In genomic region chr17:13562271-13562800, GRCh38 we compare ENCODE assay signal across 13 cellular contexts. TPM values are rescaled to one million over a fixed set of nuclear protein-coding genes. Genes with fewer than 3 reads are reported as not detected.
A peak's percentile ranks its signal among the peaks of the same experiment; 100 is the strongest.
DNase-seq lines count a peak whose midpoint lies in the region; ATAC-seq and TF ChIP-seq lines count a peak whose summit lies in the region.
"Had no signal": no experiment of that assay in that cellular context is flagged by ENCODE, and none has a peak within 500 bp of the region (broad histone marks: within the 10 kb centered on the region; RNA-seq: fewer than 3 reads in every experiment).

No MANE protein-coding gene starts in this region.

- no peak overlapping the region for H3K9ac ChIP-seq in neural progenitor cell

- H3F3A ChIP-seq in neural progenitor cell (ENCODE audit: low read depth), result no peaks in the 10 kb centered on the region

- POLR2A ChIA-PET in CD8-positive, alpha-beta memory T cell (lab: Charles Lee), result no interaction called here

- no peaks in the 10 kb centered on the region for H3K27me3 ChIP-seq in ovary
- no peaks in the 10 kb centered on the region for H3K27me3 ChIP-seq in neural progenitor cell
- H3K27me3 ChIP-seq in CD8-positive, alpha-beta memory T cell (ENCODE audit: insufficient read depth, low read length, poor library complexity, severe bottlenecking), result no peaks in the 10 kb centered on the region
- H3K27me3 ChIP-seq: pancreas had no signal

- H4K20me1 ChIP-seq in neural progenitor cell (ENCODE audit: low read depth), result no peaks in the 10 kb centered on the region

- TF ChIP-seq CTCF in ovary (IDR thresholded peaks at IDR 0.05) (no peak), neural progenitor cell (IDR thresholded peaks at IDR 0.05) (no peak)

- no peak overlapping the region for H2AFZ ChIP-seq in neural progenitor cell (replicated peaks)

- DNase-seq in GM04504 (ENCODE audit: low read depth), result peak; percentile 87
- peak; percentile 82 for DNase-seq in RKO (ENCODE audit: low spot score)
- peak; percentile 92 for DNase-seq in fibroblast of gingiva (ENCODE audit: low read depth)
- peak in 4 of 5 donors; percentile 28 to 51 (median 36) for DNase-seq in ovary
- DNase-seq in T-helper 9 cell, result no peak
- no peak for DNase-seq in neural progenitor cell (ENCODE audit: low spot score)
- no peak for DNase-seq in CD8-positive, alpha-beta memory T cell
- DNase-seq: activated T-cell treated with anti-CD3 and anti-CD28 coated beads, Interleukin-2, amount 50 U/mL, for 24 hours; cortex of kidney; NCI-H1436 treated with DMSO at 0.1 percent for 48 hours had no signal

- no peaks in the 10 kb centered on the region for H3K27me3 Mint-ChIP-seq in neural progenitor cell (ENCODE audit: insufficient read depth, low read depth)
- peaks cover 0 to 4% of the 10 kb centered on the region in 2 donors for H3K27me3 Mint-ChIP-seq in CD8-positive, alpha-beta memory T cell
- H3K27me3 Mint-ChIP-seq: activated T-cell treated with anti-CD3 and anti-CD28 coated beads, Interleukin-2, amount 50 U/mL, for 24 hours had no signal

- no peaks in the 10 kb centered on the region for H3K79me2 ChIP-seq in neural progenitor cell (ENCODE audit: low read depth)

- peaks cover 4% of the 10 kb centered on the region for H3K4me1 Mint-ChIP-seq in neural progenitor cell
- H3K4me1 Mint-ChIP-seq in CD8-positive, alpha-beta memory T cell, result peaks cover 5 to 14% (median 7%) of the 10 kb centered on the region in 3 donors

- peaks cover 11% of the 10 kb centered on the region for H3K36me3 Mint-ChIP-seq in neural progenitor cell
- no peaks in the 10 kb centered on the region for H3K36me3 Mint-ChIP-seq in CD8-positive, alpha-beta memory T cell

- H3K4me3 Mint-ChIP-seq in neural progenitor cell, result no peak overlapping the region
- H3K4me3 Mint-ChIP-seq in CD8-positive, alpha-beta memory T cell, result no peak overlapping the region
- H3K4me3 Mint-ChIP-seq: activated T-cell treated with anti-CD3 and anti-CD28 coated beads, Interleukin-2, amount 50 U/mL, for 24 hours had no signal

- ATAC-seq in GM19035 (IDR thresholded peaks at IDR 0.05; ENCODE audit: unreplicated experiment), result no peak

- H3K27ac ChIP-seq in ovary (no peak overlapping the region), neural progenitor cell (no peak overlapping the region)
- no peak overlapping the region for H3K27ac ChIP-seq in CD8-positive, alpha-beta memory T cell (ENCODE audit: low read depth, low read length)
- H3K27ac ChIP-seq: pancreas had no signal

- 36 to 42% (median 40%) methylated on average over 13 of the region's 13 CpGs for WGBS in ovary, 3 donors

- no peak overlapping the region for H3K4me2 ChIP-seq in neural progenitor cell

- H3K36me3 ChIP-seq in ovary, result no peaks in the 10 kb centered on the region
- no peaks in the 10 kb centered on the region for H3K36me3 ChIP-seq in neural progenitor cell
- no peaks in the 10 kb centered on the region for H3K36me3 ChIP-seq in CD8-positive, alpha-beta memory T cell (ENCODE audit: insufficient read depth, low read length)
- H3K36me3 ChIP-seq: pancreas had no signal

- no peak overlapping the region for H3K27ac Mint-ChIP-seq in neural progenitor cell
- no peak overlapping the region for H3K27ac Mint-ChIP-seq in CD8-positive, alpha-beta memory T cell
- H3K27ac Mint-ChIP-seq: activated T-cell treated with anti-CD3 and anti-CD28 coated beads, Interleukin-2, amount 50 U/mL, for 24 hours had no signal

- CTCF ChIA-PET in CD8-positive, alpha-beta memory T cell (lab: Charles Lee), result no interaction called here

- H3K4me3 ChIP-seq in ovary (no peak overlapping the region), neural progenitor cell (no peak overlapping the region)
- no peak overlapping the region for H3K4me3 ChIP-seq in CD8-positive, alpha-beta memory T cell (ENCODE audit: low read length)
- H3K4me3 ChIP-seq: pancreas had no signal

- intact Hi-C loops in ovary (cut with DNase I), result no loop called here

- no peaks in the 10 kb centered on the region for H3K9me3 ChIP-seq in ovary
- no peaks in the 10 kb centered on the region for H3K9me3 ChIP-seq in neural progenitor cell (ENCODE audit: low read depth)
- no peaks in the 10 kb centered on the region for H3K9me3 ChIP-seq in CD8-positive, alpha-beta memory T cell (ENCODE audit: low read length)
- H3K9me3 ChIP-seq: pancreas had no signal

- no peaks in the 10 kb centered on the region for H3K4me1 ChIP-seq in ovary (ENCODE audit: insufficient read depth)
- H3K4me1 ChIP-seq in neural progenitor cell, result no peaks in the 10 kb centered on the region
- no peaks in the 10 kb centered on the region for H3K4me1 ChIP-seq in CD8-positive, alpha-beta memory T cell (ENCODE audit: insufficient read depth, low read length)
- H3K4me1 ChIP-seq: pancreas had no signal

- peaks cover 15% of the 10 kb centered on the region for H3K9me3 Mint-ChIP-seq in neural progenitor cell
- H3K9me3 Mint-ChIP-seq in CD8-positive, alpha-beta memory T cell, result peaks cover 0 to 5% (median 0%) of the 10 kb centered on the region in 5 donors
- H3K9me3 Mint-ChIP-seq: activated T-cell treated with anti-CD3 and anti-CD28 coated beads, Interleukin-2, amount 50 U/mL, for 24 hours had no signal

- no peak for TF ChIP-seq EP300 in ovary (IDR thresholded peaks at IDR 0.05)

- no peak for TF ChIP-seq POLR2A in ovary (IDR thresholded peaks at IDR 0.05)

RNA-seq across cellular contexts. Expression of gene HS3ST3A1, which starts 39.4 kb away (rescaled TPM):
- 10 to 100 TPM in 5 of 7 donors, 1 to 10 TPM in 2; 4.1 to 41.4 (median 11.0) TPM for total RNA-seq in ovary
- 1 to 10 TPM; 2.2 to 7.1 TPM for polyA plus RNA-seq in ovary
- total RNA-seq in neural progenitor cell (ENCODE audit: low replicate concordance), result 3.0 and 8.4 TPM in 2 replicates
- total RNA-seq in CD8-positive, alpha-beta memory T cell, result not detected
- polyA plus RNA-seq in CD8-positive, alpha-beta memory T cell, result 2.5 TPM
- total RNA-seq: ureter had no signal

Comparison
In these comparisons a context has a peak if more than half of its experiments do, and no peak if none do; other contexts are left out.
1. DNase-seq: peak in GM04504 (single experiment), RKO (single experiment), fibroblast of gingiva (single experiment) and ovary (4 of 5); none in T-helper 9 cell (single experiment), neural progenitor cell (single experiment) and CD8-positive, alpha-beta memory T cell (0 of 5).